In the genomic region with DNA sequence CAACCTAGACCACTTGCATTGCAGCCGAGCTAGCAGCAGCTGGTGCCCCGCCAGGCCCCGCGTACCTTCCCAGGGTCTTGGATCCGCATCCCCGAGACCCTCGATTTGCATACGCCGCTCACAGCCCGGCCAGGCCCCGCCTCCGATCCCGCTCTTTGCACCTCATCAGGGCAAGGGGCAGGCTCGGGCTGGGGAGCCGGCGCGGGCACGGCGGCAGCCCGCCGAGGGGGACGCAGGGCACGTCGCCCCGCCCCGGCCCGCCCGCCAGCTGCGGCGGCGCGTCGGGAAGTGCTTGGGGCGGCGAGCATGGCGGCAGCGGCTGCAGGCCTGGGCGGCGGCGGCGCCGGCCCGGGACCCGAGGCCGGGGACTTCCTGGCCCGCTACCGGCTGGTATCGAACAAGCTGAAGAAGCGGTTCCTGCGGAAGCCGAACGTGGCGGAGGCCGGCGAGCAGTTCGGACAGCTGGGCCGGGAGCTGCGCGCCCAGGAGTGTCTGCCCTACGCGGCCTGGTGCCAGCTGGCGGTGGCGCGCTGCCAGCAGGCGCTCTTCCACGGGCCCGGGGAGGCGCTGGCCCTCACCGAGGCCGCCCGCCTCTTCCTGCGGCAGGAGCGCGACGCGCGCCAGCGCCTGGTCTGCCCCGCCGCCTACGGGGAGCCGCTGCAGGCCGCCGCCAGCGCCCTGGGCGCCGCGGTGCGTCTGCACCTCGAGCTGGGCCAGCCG, we compare ENCODE assay signal across 8 cellular contexts. TPM values are rescaled to one million over a fixed set of nuclear protein-coding genes. Genes with fewer than 3 reads are reported as not detected.
DNase-seq lines count a peak whose midpoint lies in the region; ATAC-seq and TF ChIP-seq lines count a peak whose summit lies in the region.
"Not testable (repeated sequence)": the region's sequence is repeated elsewhere in the genome, so short reads cannot be mapped to it uniquely, and the experiment has no call there.

A gene (plus strand): TSS at position 287 of the 720 bp plus-strand sequence. CDS start 20 bp downstream, at position 307.

- H4K20me1 ChIP-seq in BLaER1: not testable (repeated sequence)

- not testable (repeated sequence) for H3K27ac ChIP-seq in BLaER1

- TF ChIP-seq CTCF in mesothelial cell of epicardium (IDR thresholded peaks at IDR 0.05; ENCODE audit: unreplicated experiment): not testable (repeated sequence)

- not testable (repeated sequence) for H3K4me1 ChIP-seq in BLaER1

- not testable (repeated sequence) for H3K4me3 Mint-ChIP-seq in mesothelial cell of epicardium

- H3K27me3 Mint-ChIP-seq in mesothelial cell of epicardium (ENCODE audit: low read depth): not testable (repeated sequence)

- H3K36me3 ChIP-seq in BLaER1: not testable (repeated sequence)

- H3K9me3 Mint-ChIP-seq in mesothelial cell of epicardium: not testable (repeated sequence)

- DNase-seq in M059J (ENCODE audit: low read depth); mesothelial cell of epicardium (ENCODE audit: low spot score in 2 of 2, unreplicated experiment in 2 of 2): not testable (repeated sequence)
- DNase-seq in activated CD8-positive, alpha-beta memory T cell treated with anti-CD3 and anti-CD28 coated beads for 48 hours (ENCODE audit: low read depth in 2 of 3, low spot score in 2 of 3): peak in 2 of 3 experiments; percentile 4 to 7
- DNase-seq in central memory CD4-positive, alpha-beta T cell: peak; percentile 49
- DNase-seq in stimulated activated CD4-positive, alpha-beta T cell treated with anti-CD3 and anti-CD28 coated beads, TNF-alpha, amount 100 ng/mL, for 4 hours (ENCODE audit: low read depth in 3 of 3): peak; percentile 8 to 22 (median 11)

- H3K4me3 ChIP-seq in BLaER1: not testable (repeated sequence)

- H3K9ac ChIP-seq in BLaER1: not testable (repeated sequence)

- H3K4me1 Mint-ChIP-seq in mesothelial cell of epicardium: not testable (repeated sequence)

- H3K9me3 ChIP-seq in BLaER1: not testable (repeated sequence)

- H3K27ac Mint-ChIP-seq in mesothelial cell of epicardium: not testable (repeated sequence)

- peak within 1 kb of the TSS; percentile 51; the same call in 1 of the 2 replicates for H3K4me2 ChIP-seq in BLaER1

- peak; percentile 78 for ATAC-seq in GM19455 (IDR thresholded peaks at IDR 0.05; ENCODE audit: unreplicated experiment)
- peak; percentile 69 for ATAC-seq in HG02943 (IDR thresholded peaks at IDR 0.05; ENCODE audit: low read depth, unreplicated experiment)

- H3K36me3 Mint-ChIP-seq in mesothelial cell of epicardium: not testable (repeated sequence)

- not testable (repeated sequence) for H3K27me3 ChIP-seq in BLaER1

RNA-seq across cellular contexts. Expression of the gene that starts here (rescaled TPM):
- 32.3 and 35.4 TPM in 2 replicates for total RNA-seq in M059J (2014; rRNA removed; shearing (Covaris generic))
- 14.7 to 16.0 TPM (median 15.6 TPM) in 3 replicates for total RNA-seq in mesothelial cell of epicardium
